8 cellular contexts compared by ENCODE assay signal in the genomic region with DNA sequence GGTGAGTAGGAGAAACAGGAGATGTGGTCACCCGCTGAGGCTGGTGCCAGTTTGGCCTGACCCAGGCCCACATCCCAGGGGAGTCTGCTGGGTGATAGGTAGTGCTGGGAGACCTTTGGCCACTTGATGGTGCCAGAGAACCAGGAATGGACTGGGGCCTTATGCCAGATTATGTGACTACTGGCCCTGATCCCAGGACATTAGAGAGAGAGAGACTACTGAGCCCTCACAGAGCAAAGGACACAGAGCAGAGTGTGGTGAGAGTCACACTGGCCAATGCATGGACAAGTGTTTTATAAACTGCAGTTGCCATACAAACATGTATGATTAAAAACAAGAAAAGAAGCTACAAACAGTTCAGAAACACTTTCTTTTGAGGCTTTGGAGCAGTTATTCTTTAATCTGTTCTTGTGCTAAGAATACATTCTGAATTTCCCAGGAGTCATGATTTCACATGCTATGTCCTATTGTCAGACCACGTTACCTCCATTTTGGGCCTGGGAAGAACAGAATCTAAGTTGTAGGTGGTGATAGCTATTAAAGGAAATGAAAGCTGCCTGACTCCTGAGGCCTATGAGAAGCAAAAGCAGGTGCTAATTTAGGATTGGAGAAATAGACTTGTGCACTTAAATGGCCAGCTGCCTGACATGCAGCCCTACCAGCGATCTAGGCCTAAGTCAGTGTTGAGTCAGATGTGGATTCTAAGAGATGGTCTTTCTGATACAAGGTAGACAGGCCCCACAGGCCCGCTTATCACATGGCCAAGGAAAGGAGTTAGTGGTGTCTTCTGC. TPM values are rescaled to one million over a fixed set of nuclear protein-coding genes. Genes with fewer than 3 reads are reported as not detected.
DNase-seq lines count a peak whose midpoint lies in the region; ATAC-seq and TF ChIP-seq lines count a peak whose summit lies in the region.

No MANE protein-coding gene starts in this region.

- peak; percentile 28 for DNase-seq in GDM1 (lab: John Stamatoyannopoulos, UW)
- DNase-seq in HS-27A (ENCODE audit: low read depth) = peak; percentile 23
- peak; percentile 83 for DNase-seq in OCI-M1 (lab: John Stamatoyannopoulos, UW)
- DNase-seq in activated naive CD8-positive, alpha-beta T cell treated with anti-CD3 and anti-CD28 coated beads, Interleukin-2, amount 10 ng/mL, durations not matched to agents 7 days and 5 days = peak; percentile 36
- DNase-seq in cardiac muscle cell (ENCODE audit: low read depth in 1 of 2, low spot score in 1 of 2) = peak; percentile 81 to 87
- peak; percentile 36 to 95 (median 80) for DNase-seq in posterior cingulate gyrus
- no peak for DNase-seq in NK-92 treated with Interleukin-12 subunit alpha and Interleukin-12 subunit beta, amount 100 ng/mL, for 24 hours (lab: John Stamatoyannopoulos, UW)

- no peaks in the 10 kb centered on the region for H3K27me3 Mint-ChIP-seq in activated naive CD8-positive, alpha-beta T cell treated with anti-CD3 and anti-CD28 coated beads, Interleukin-2, amount 10 ng/mL, durations not matched to agents 7 days and 5 days

- no peaks in the 10 kb centered on the region for H3K36me3 ChIP-seq in cardiac muscle cell

- H3K4me1 ChIP-seq in cardiac muscle cell (ENCODE audit: low read depth) = no peaks in the 10 kb centered on the region

- no peak overlapping the region for H3K4me3 ChIP-seq in cardiac muscle cell

- H3K4me3 Mint-ChIP-seq in activated naive CD8-positive, alpha-beta T cell treated with anti-CD3 and anti-CD28 coated beads, Interleukin-2, amount 10 ng/mL, durations not matched to agents 7 days and 5 days = no peak overlapping the region

- no peaks in the 10 kb centered on the region for H3K9me3 Mint-ChIP-seq in activated naive CD8-positive, alpha-beta T cell treated with anti-CD3 and anti-CD28 coated beads, Interleukin-2, amount 10 ng/mL, durations not matched to agents 7 days and 5 days

- H3K27ac ChIP-seq in cardiac muscle cell = peak overlapping the region; percentile 31

- H3K4me1 Mint-ChIP-seq in activated naive CD8-positive, alpha-beta T cell treated with anti-CD3 and anti-CD28 coated beads, Interleukin-2, amount 10 ng/mL, durations not matched to agents 7 days and 5 days = no peaks in the 10 kb centered on the region

- POLR2A ChIA-PET in activated naive CD8-positive, alpha-beta T cell treated with anti-CD3 and anti-CD28 coated beads, Interleukin-2, amount 10 ng/mL, durations not matched to agents 7 days and 5 days (lab: Charles Lee) = no interaction called here

- H3K9me3 ChIP-seq in cardiac muscle cell (ENCODE audit: low read depth) = no peaks in the 10 kb centered on the region

- peaks cover 12% of the 10 kb centered on the region for H3K36me3 Mint-ChIP-seq in activated naive CD8-positive, alpha-beta T cell treated with anti-CD3 and anti-CD28 coated beads, Interleukin-2, amount 10 ng/mL, durations not matched to agents 7 days and 5 days

- TF ChIP-seq CTCF in cardiac muscle cell (IDR thresholded peaks at IDR 0.05; ENCODE audit: low read depth, low read length) = peak; percentile 86

- ATAC-seq in GM21528 (IDR thresholded peaks at IDR 0.05; ENCODE audit: low FRiP score, unreplicated experiment) = peak; percentile 79
- peak; percentile 70 for ATAC-seq in activated naive CD8-positive, alpha-beta T cell treated with anti-CD3 and anti-CD28 coated beads, Interleukin-2, amount 10 ng/mL, durations not matched to agents 7 days and 5 days (ENCODE audit: low read depth)

- H3K27me3 ChIP-seq in cardiac muscle cell = no peaks in the 10 kb centered on the region

- H3K27ac Mint-ChIP-seq in activated naive CD8-positive, alpha-beta T cell treated with anti-CD3 and anti-CD28 coated beads, Interleukin-2, amount 10 ng/mL, durations not matched to agents 7 days and 5 days = no peak overlapping the region

- intact Hi-C loops in posterior cingulate gyrus (cut with DNase I) = loop anchor here (1.0 to 2.0 kb wide), 4 partner anchors 34 to 146 kb away; no protein-coding TSS in a partner anchor

RNA-seq across cellular contexts. Expression of gene TMOD1, which starts 32.6 kb away (rescaled TPM):
- total RNA-seq in activated naive CD8-positive, alpha-beta T cell treated with anti-CD3 and anti-CD28 coated beads, Interleukin-2, amount 10 ng/mL, durations not matched to agents 7 days and 5 days = 1 to 10 TPM in 1 of 2 experiments, under 1 TPM in 1; 0.79 to 1.1 TPM
- 61.4 and 75.7 TPM in 2 replicates for total RNA-seq in cardiac muscle cell
- 168 and 219 TPM in 2 replicates for polyA plus RNA-seq in cardiac muscle cell

RNA-seq across cellular contexts. Expression of gene TDRD7, which starts 57.0 kb away (rescaled TPM):
- total RNA-seq in activated naive CD8-positive, alpha-beta T cell treated with anti-CD3 and anti-CD28 coated beads, Interleukin-2, amount 10 ng/mL, durations not matched to agents 7 days and 5 days = 10 to 100 TPM; 13.8 to 14.5 TPM
- 3.3 and 4.5 TPM in 2 replicates for total RNA-seq in cardiac muscle cell
- 2.8 and 4.2 TPM in 2 replicates for polyA plus RNA-seq in cardiac muscle cell

Comparison
In these comparisons a context has a peak if more than half of its experiments do, and no peak if none do; other contexts are left out.
1. RNA of gene TMOD1, which starts 32.6 kb away (total RNA-seq): 61.4 to 75.7 TPM in cardiac muscle cell; 0.79 to 1.1 TPM in activated naive CD8-positive, alpha-beta T cell treated with anti-CD3 and anti-CD28 coated beads, Interleukin-2, amount 10 ng/mL, durations not matched to agents 7 days and 5 days; every median in the first group is over 10 times any median in the second.